1 cellular context compared by ENCODE assay signal in the genomic region with DNA sequence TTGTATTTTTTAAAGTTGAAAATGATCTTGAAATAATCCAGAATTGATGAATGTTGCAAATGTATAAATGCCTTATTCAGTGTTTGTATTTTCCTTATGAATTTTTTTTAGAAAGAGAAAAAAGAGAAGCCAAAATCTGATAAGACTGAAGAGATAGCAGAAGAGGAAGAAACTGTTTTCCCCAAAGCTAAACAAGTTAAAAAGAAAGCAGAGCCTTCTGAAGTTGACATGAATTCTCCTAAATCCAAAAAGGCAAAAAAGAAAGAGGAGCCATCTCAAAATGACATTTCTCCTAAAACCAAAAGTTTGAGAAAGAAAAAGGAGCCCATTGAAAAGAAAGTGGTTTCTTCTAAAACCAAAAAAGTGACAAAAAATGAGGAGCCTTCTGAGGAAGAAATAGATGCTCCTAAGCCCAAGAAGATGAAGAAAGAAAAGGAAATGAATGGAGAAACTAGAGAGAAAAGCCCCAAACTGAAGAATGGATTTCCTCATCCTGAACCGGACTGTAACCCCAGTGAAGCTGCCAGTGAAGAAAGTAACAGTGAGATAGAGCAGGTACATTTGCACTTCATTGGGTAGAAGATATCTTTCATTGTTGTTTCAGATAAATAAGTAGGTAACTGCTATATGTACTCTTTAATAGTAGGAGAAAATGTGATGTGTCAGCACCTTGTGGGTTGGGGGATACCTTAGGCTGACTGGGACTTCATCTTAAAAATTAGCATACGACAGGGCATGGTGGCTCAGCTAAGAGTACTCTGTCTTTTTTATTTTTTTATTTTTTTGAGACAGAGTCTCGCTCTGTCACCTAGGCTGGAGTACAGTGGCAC.
TF ChIP-seq lines count a peak whose summit lies in the region.

No MANE protein-coding gene starts in this region.

TF ChIP-seq in IMR-90, 13 proteins besides CTCF, POLR2A, EP300 and RAD21:
- TF ChIP-seq MAFK (IDR thresholded peaks at IDR 0.05; ENCODE audit: low read depth, low read length) (peak; percentile 88), NFE2L2 (IDR thresholded peaks at IDR 0.05; ENCODE audit: low read depth, low read length) (no peak)
